1 cellular context compared by ENCODE assay signal in genomic region chr5:159549046-159549445, GRCh38.
TF ChIP-seq lines count a peak whose summit lies in the region.

No MANE protein-coding gene starts in this region.

TF ChIP-seq in HepG2, 621 proteins besides CTCF, POLR2A, EP300 and RAD21 (continued from another document):
- TF ChIP-seq AHDC1 (CRISPR knock-in tag; IDR thresholded peaks at IDR 0.05; ENCODE audit: borderline replicate concordance) (no peak), ZBTB21 (CRISPR knock-in tag; IDR thresholded peaks at IDR 0.05) (no peak), SETDB1 (CRISPR knock-in tag; IDR thresholded peaks at IDR 0.05; ENCODE audit: borderline replicate concordance) (no peak), SMAD1 (CRISPR knock-in tag; IDR thresholded peaks at IDR 0.05; ENCODE audit: borderline replicate concordance, low read depth) (no peak), ZSCAN12 (CRISPR knock-in tag; IDR thresholded peaks at IDR 0.05) (no peak)
